ENCODE assay signal across 17 cellular contexts in genomic region chr17:39014795-39015545, GRCh38. TPM values are rescaled to one million over a fixed set of nuclear protein-coding genes. Genes with fewer than 3 reads are reported as not detected.
A peak's percentile ranks its signal among the peaks of the same experiment; 100 is the strongest.
DNase-seq lines count a peak whose midpoint lies in the region; ATAC-seq and TF ChIP-seq lines count a peak whose summit lies in the region.
"Had no signal": no experiment of that assay in that cellular context is flagged by ENCODE, and none has a peak within 500 bp of the region (broad histone marks: within the 10 kb centered on the region; RNA-seq: fewer than 3 reads in every experiment).

No MANE protein-coding gene starts in this region.

- H3K36me3 Mint-ChIP-seq in T-helper 17 cell (ENCODE audit: low read depth), result peaks cover 2% of the 10 kb centered on the region
- H3K36me3 Mint-ChIP-seq: activated CD8-positive, alpha-beta memory T cell treated with anti-CD3 and anti-CD28 coated beads, Interleukin-2, amount 10 ng/mL, durations not matched to agents 7 days and 5 days; memory B cell had no signal

- ATAC-seq in T-helper 17 cell, result no peak
- ATAC-seq: activated CD8-positive, alpha-beta memory T cell treated with anti-CD3 and anti-CD28 coated beads, Interleukin-2, amount 10 ng/mL, durations not matched to agents 7 days and 5 days had no signal

- no peaks in the 10 kb centered on the region for H3K27me3 Mint-ChIP-seq in T-helper 17 cell
- H3K27me3 Mint-ChIP-seq: activated CD8-positive, alpha-beta memory T cell treated with anti-CD3 and anti-CD28 coated beads, Interleukin-2, amount 10 ng/mL, durations not matched to agents 7 days and 5 days; memory B cell had no signal

- intact Hi-C loops in left ventricle myocardium inferior (cut with micrococcal nuclease), result no loop called here

- H3K4me1 Mint-ChIP-seq in T-helper 17 cell, result peaks cover 19% of the 10 kb centered on the region

- H3K9me3 ChIP-seq in T-helper 17 cell (ENCODE audit: control insufficient read depth, low read length, poor library complexity, severe bottlenecking) (no peaks in the 10 kb centered on the region), left ventricle myocardium inferior (replicated peaks) (peaks cover 11% of the 10 kb centered on the region)

- H3K27ac ChIP-seq in left ventricle myocardium inferior (replicated peaks) (peak overlapping the region; percentile 69), skin epidermis (peak overlapping the region in 14 of 21 experiments; percentile 7 to 68 (median 38))
- H3K27ac ChIP-seq: 22Rv1, dorsolateral prefrontal cortex had no signal

- DNase-seq in NOMO-1 (lab: John Stamatoyannopoulos, UW; ENCODE audit: unreplicated experiment in 2 of 2) (peak; percentile 15 to 35), NOMO-1 treated with dmso at 0.1 percent for 144 hours (lab: John Stamatoyannopoulos, UW; ENCODE audit: unreplicated experiment) (no peak), T-helper 17 cell (no peak), left ventricle myocardium inferior (no peak), foreskin fibroblast (no peak), inferior parietal cortex (ENCODE audit: extremely low spot score) (no peak), AG08396 (ENCODE audit: low spot score) (no peak)
- DNase-seq: activated CD8-positive, alpha-beta memory T cell treated with anti-CD3 and anti-CD28 coated beads, Interleukin-2, amount 10 ng/mL, durations not matched to agents 7 days and 5 days; amniotic stem cell; DMS79; dorsolateral prefrontal cortex; head of caudate nucleus; NCI-H146; substantia nigra had no signal

- peak overlapping the region; percentile 65 for H3K27ac Mint-ChIP-seq in T-helper 17 cell
- H3K27ac Mint-ChIP-seq: activated CD8-positive, alpha-beta memory T cell treated with anti-CD3 and anti-CD28 coated beads, Interleukin-2, amount 10 ng/mL, durations not matched to agents 7 days and 5 days; memory B cell had no signal

- no peaks in the 10 kb centered on the region for H3K36me3 ChIP-seq in left ventricle myocardium inferior

- H3K27me3 ChIP-seq in left ventricle myocardium inferior (ENCODE audit: low read depth), result no peaks in the 10 kb centered on the region
- H3K27me3 ChIP-seq: dorsolateral prefrontal cortex had no signal

- peaks cover 21% of the 10 kb centered on the region for H3K4me1 ChIP-seq in left ventricle myocardium inferior

- H3K4me3 Mint-ChIP-seq in T-helper 17 cell, result no peak overlapping the region
- H3K4me3 Mint-ChIP-seq: activated CD8-positive, alpha-beta memory T cell treated with anti-CD3 and anti-CD28 coated beads, Interleukin-2, amount 10 ng/mL, durations not matched to agents 7 days and 5 days; memory B cell had no signal

- H3K4me3 ChIP-seq in left ventricle myocardium inferior (no peak overlapping the region), skin epidermis (no peak overlapping the region), foreskin fibroblast (ENCODE audit: low read depth in 1 of 2, low read length in 2 of 2) (no peak overlapping the region)
- H3K4me3 ChIP-seq: dorsolateral prefrontal cortex had no signal

- no peak for TF ChIP-seq CTCF in left ventricle myocardium inferior (IDR thresholded peaks at IDR 0.05; ENCODE audit: borderline replicate concordance)
- TF ChIP-seq CTCF in foreskin fibroblast (IDR thresholded peaks at IDR 0.05; ENCODE audit: low read depth, low read length), result no peak

RNA-seq across cellular contexts. Expression of gene FBXO47, which starts 47.8 kb away (rescaled TPM):
- not detected for total RNA-seq in T-helper 17 cell
- total RNA-seq in left ventricle myocardium inferior, result not detected

Comparison
In these comparisons a context has a peak if more than half of its experiments do, and no peak if none do; other contexts are left out.
1. DNase-seq: peak in NOMO-1 (2 of 2); none in NOMO-1 treated with dmso at 0.1 percent for 144 hours (single experiment), T-helper 17 cell (0 of 3), left ventricle myocardium inferior (single experiment), foreskin fibroblast (0 of 2), inferior parietal cortex (single experiment) and AG08396 (single experiment).